8 cellular contexts compared by ENCODE assay signal in the genomic region with DNA sequence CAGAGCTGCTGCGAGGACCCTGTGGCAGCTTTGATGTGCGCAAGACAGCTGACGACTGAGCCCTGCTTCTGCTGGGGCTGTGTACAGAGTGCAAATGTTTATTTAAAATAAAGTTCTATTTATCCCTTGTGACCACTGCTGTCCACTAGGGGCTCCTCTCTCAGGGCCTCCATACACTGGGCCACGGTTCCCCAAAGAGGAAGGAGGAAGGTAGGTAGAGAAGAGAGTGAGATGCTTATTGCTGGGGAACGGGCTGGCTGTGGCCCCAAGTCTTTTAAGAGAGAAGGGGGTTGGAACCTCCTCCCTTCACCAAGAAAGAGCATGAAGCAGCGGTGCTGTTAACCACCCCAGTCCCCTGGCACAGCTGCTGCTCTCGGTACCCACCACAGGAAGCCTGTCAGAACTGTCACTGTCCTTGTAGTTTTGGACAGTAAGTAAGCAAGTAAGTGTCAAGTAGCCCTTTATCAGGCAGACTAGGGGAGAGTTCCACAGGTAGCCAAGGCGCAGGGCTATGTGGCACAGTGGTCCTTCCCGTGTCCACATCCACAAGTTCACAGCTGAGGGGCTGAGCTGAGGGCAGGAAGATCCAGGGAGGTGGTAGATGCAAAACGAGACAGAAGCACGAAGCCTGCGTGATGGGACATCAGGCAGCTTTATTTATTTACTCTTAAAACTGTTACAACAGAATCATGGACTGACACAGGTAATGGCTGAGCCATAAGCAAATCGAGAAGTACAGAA. TPM values are rescaled to one million over a fixed set of nuclear protein-coding genes. Genes with fewer than 3 reads are reported as not detected.
A peak's percentile ranks its signal among the peaks of the same experiment; 100 is the strongest.
DNase-seq lines count a peak whose midpoint lies in the region; ATAC-seq and TF ChIP-seq lines count a peak whose summit lies in the region.

No MANE protein-coding gene starts in this region.

- no peaks in the 10 kb centered on the region for H3K9me3 Mint-ChIP-seq in CD14-positive monocyte

- H3K27me3 Mint-ChIP-seq in CD14-positive monocyte (ENCODE audit: low read depth in 3 of 3): peaks cover 0 to 3% (median 0%) of the 10 kb centered on the region in 3 donors

- H3K27ac Mint-ChIP-seq in CD14-positive monocyte: peak overlapping the region in 4 of 7 donors; percentile 11 to 63 (median 55)

- peak; percentile 34 for TF ChIP-seq CTCF in CD14-positive monocyte (IDR thresholded peaks at IDR 0.05)

- no peak for TF ChIP-seq POLR2A in GM18505 (IDR thresholded peaks at IDR 0.05; ENCODE audit: borderline replicate concordance, extremely low read depth, insufficient read depth, insufficient read length)

- DNase-seq in CD14-positive monocyte (ENCODE audit: low spot score) (no peak), HT1080 (ENCODE audit: low read depth) (peak; percentile 32), astrocyte of the hippocampus (ENCODE audit: low read depth, low spot score) (peak; percentile 42), lung microvascular endothelial cell (ENCODE audit: low read depth in 2 of 2) (peak; percentile 40 to 41), NCI-H146 treated with DMSO at 0.1 percent for 48 hours (lab: John Stamatoyannopoulos, UW; ENCODE audit: unreplicated experiment) (no peak)

- no peak overlapping the region for H3K4me3 Mint-ChIP-seq in CD14-positive monocyte

- no peak for ATAC-seq in GM21825 (IDR thresholded peaks at IDR 0.05; ENCODE audit: unreplicated experiment)
- ATAC-seq in GM18505 (IDR thresholded peaks at IDR 0.05; ENCODE audit: unreplicated experiment): no peak
- no peak for ATAC-seq in GM21526 (IDR thresholded peaks at IDR 0.05; ENCODE audit: low FRiP score, unreplicated experiment)

- peaks cover 3% of the 10 kb centered on the region for H3K4me1 Mint-ChIP-seq in CD14-positive monocyte

- intact Hi-C loops in CD14-positive monocyte (cut with micrococcal nuclease): no loop called here

- H3K36me3 Mint-ChIP-seq in CD14-positive monocyte: peaks cover 74 to 97% of the 10 kb centered on the region in 2 donors

RNA-seq across cellular contexts. Expression of a gene that starts 47.3 kb away (rescaled TPM):
- polyA plus RNA-seq in CD14-positive monocyte: 10 to 100 TPM; 19.4 to 20.1 TPM
- 135 and 148 TPM in 2 replicates for total RNA-seq in HT1080 (2014; rRNA removed; shearing (Covaris generic))
- 67.8 and 69.3 TPM in 2 replicates for polyA plus RNA-seq in HT1080 (2015; cell fraction: cytosol; rRNA removed)
- polyA plus RNA-seq in HT1080 (2015; cell fraction: nucleus; rRNA removed): 187 and 191 TPM in 2 replicates
- 36.6 and 56.0 TPM in 2 replicates for total RNA-seq in lung microvascular endothelial cell

Comparison
In these comparisons a context has a peak if more than half of its experiments do, and no peak if none do; other contexts are left out.
1. DNase-seq: peak in HT1080 (single experiment), astrocyte of the hippocampus (single experiment) and lung microvascular endothelial cell (2 of 2); none in CD14-positive monocyte (single experiment) and NCI-H146 treated with DMSO at 0.1 percent for 48 hours (single experiment).